In the genomic region with DNA sequence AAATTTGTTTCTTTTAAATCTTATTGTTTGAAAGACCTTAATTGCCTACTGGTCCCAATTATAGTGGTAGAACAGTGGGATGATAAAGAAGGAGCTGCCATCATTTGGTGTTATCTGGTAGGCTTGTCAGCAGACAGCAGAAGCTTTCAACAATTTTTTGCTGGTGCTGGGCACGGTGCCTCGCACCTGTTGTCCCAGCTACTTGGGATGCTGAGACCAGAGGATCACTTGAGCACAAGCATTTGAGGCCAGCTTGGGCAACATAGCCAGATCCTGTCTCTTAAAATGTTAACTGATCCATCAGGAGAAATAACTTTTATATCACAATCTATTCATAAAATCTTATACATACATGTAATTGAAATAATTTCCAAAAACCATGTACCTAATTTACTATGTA, we compare ENCODE assay signal across 28 cellular contexts.
"Had no signal": no experiment of that assay in that cellular context is flagged by ENCODE, and none has a peak within 500 bp of the region (broad histone marks: within the 10 kb centered on the region; RNA-seq: fewer than 3 reads in every experiment).

No MANE protein-coding gene starts in this region.

- H3K27me3 Mint-ChIP-seq: activated CD4-positive, alpha-beta T cell treated with anti-CD3 and anti-CD28 coated beads, Interleukin-2, amount 10 ng/mL, durations not matched to agents 24 days and 14 days; activated CD8-positive, alpha-beta T cell treated with anti-CD3 and anti-CD28 coated beads for 36 hours; brain had no signal

- H3K4me3 Mint-ChIP-seq: activated CD4-positive, alpha-beta T cell treated with anti-CD3 and anti-CD28 coated beads, Interleukin-2, amount 10 ng/mL, durations not matched to agents 24 days and 14 days; activated CD8-positive, alpha-beta T cell treated with anti-CD3 and anti-CD28 coated beads for 36 hours; activated T-cell treated with anti-CD3 and anti-CD28 coated beads, Interleukin-2, amount 50 U/mL, for 72 hours; brain; T-helper 2 cell treated with Interferon-gamma antibody and Interleukin-4, amounts not matched to agents 5 μg/mL and 100 μg/mL, for 36 hours had no signal

- H3K4me2 ChIP-seq: PC-9 had no signal

- H3K4me3 ChIP-seq: adrenal gland, MG63, PC-9, SK-N-MC had no signal

- H3K27ac ChIP-seq: adrenal gland, PC-9, SK-N-MC had no signal

- H3K27ac Mint-ChIP-seq: activated CD4-positive, alpha-beta T cell treated with anti-CD3 and anti-CD28 coated beads, Interleukin-2, amount 10 ng/mL, durations not matched to agents 24 days and 14 days; activated CD8-positive, alpha-beta T cell treated with anti-CD3 and anti-CD28 coated beads for 36 hours; activated T-helper 2 cell treated with anti-CD3 and anti-CD28 coated beads, Interferon-gamma antibody, Interleukin-2, Interleukin-4, amounts not matched to agents 10 μg/mL and 5 μg/mL and 100 μg/mL, durations not matched to agents 14 hours and 24 hours and 36 hours; brain; T-helper 2 cell treated with Interferon-gamma antibody and Interleukin-4, amounts not matched to agents 5 μg/mL and 100 μg/mL, for 36 hours had no signal

- H2AFZ ChIP-seq: PC-9 had no signal

- FAIRE-seq: astrocyte, TTC549 had no signal

- ATAC-seq: activated CD8-positive, alpha-beta T cell treated with anti-CD3 and anti-CD28 coated beads for 36 hours; activated naive CD4-positive, alpha-beta T cell treated with anti-CD3 and anti-CD28 coated beads, Interleukin-2, amount 50 U/mL, for 72 hours; activated T-cell treated with anti-CD3 and anti-CD28 coated beads, Interleukin-2, amount 50 U/mL, for 72 hours had no signal

- H3K9me3 ChIP-seq: adrenal gland, MG63 had no signal

- H3K4me1 Mint-ChIP-seq: activated CD4-positive, alpha-beta T cell treated with anti-CD3 and anti-CD28 coated beads, Interleukin-2, amount 10 ng/mL, durations not matched to agents 24 days and 14 days; brain had no signal

- H3K4me1 ChIP-seq: adrenal gland had no signal

- DNase-seq: activated CD4-positive, alpha-beta T cell treated with anti-CD3 and anti-CD28 coated beads, Interleukin-2, amount 10 ng/mL, durations not matched to agents 24 days and 14 days; activated CD4-positive, alpha-beta T cell treated with anti-CD3 and anti-CD28 coated beads, Interleukin-2, amount 50 U/mL, for 4 hours; activated CD8-positive, alpha-beta T cell treated with anti-CD3 and anti-CD28 coated beads for 36 hours; activated gamma-delta T cell; activated naive CD4-positive, alpha-beta T cell treated with Interleukin-2 at 50 U/mL for 16 hours; activated T-cell treated with anti-CD3 and anti-CD28 coated beads, Interleukin-2, amount 50 U/mL, for 1 hour; activated T-cell treated with anti-CD3 and anti-CD28 coated beads, Interleukin-2, amount 50 U/mL, for 72 hours; adrenal gland; central memory CD4-positive, alpha-beta T cell; Kasumi-1; KBM-7; MG63; MV-4-11; NCI-H1092; NCI-H1436 treated with DMSO at 0.1 percent for 48 hours; NCI-H1694 treated with DMSO at 0.1 percent for 48 hours; NCI-H2029; NCI-H345; NCI-H524 treated with DMSO at 0.1 percent for 48 hours; PC-9; Right ventricle myocardium superior had no signal

- H3K9me3 Mint-ChIP-seq: activated CD4-positive, alpha-beta T cell treated with anti-CD3 and anti-CD28 coated beads, Interleukin-2, amount 10 ng/mL, durations not matched to agents 24 days and 14 days; activated CD8-positive, alpha-beta T cell treated with anti-CD3 and anti-CD28 coated beads for 36 hours; activated naive CD4-positive, alpha-beta T cell treated with anti-CD3 and anti-CD28 coated beads, Interleukin-2, amount 50 U/mL, for 72 hours; activated T-cell treated with anti-CD3 and anti-CD28 coated beads, Interleukin-2, amount 50 U/mL, for 72 hours; activated T-helper 2 cell treated with anti-CD3 and anti-CD28 coated beads, Interferon-gamma antibody, Interleukin-2, Interleukin-4, amounts not matched to agents 10 μg/mL and 5 μg/mL and 100 μg/mL, durations not matched to agents 14 hours and 24 hours and 36 hours; T-helper 2 cell treated with Interferon-gamma antibody and Interleukin-4, amounts not matched to agents 5 μg/mL and 100 μg/mL, for 36 hours had no signal

- H3K27me3 ChIP-seq: adrenal gland, MG63 had no signal
